8 cellular contexts compared by ENCODE assay signal in genomic region chr1:155273134-155273982, GRCh38. TPM values are rescaled to one million over a fixed set of nuclear protein-coding genes. Genes with fewer than 3 reads are reported as not detected.
DNase-seq lines count a peak whose midpoint lies in the region; TF ChIP-seq lines count a peak whose summit lies in the region.

Gene CLK2 (minus strand): TSS chr1:155273504. CDS start chr1:155270977, 2,527 bp downstream.

- TF ChIP-seq CTCF in GM20000 (IDR thresholded peaks at IDR 0.05; ENCODE audit: extremely low read depth, missing control alignments): no peak

- DNase-seq in CD8-positive, alpha-beta memory T cell: peak; percentile 90 to 96 (median 92)
- peak; percentile 98 for DNase-seq in GM20000 (ENCODE audit: low spot score)
- peak; percentile 94 for DNase-seq in HT1080 (ENCODE audit: low read depth)
- DNase-seq in NOMO-1 (lab: John Stamatoyannopoulos, UW; ENCODE audit: unreplicated experiment in 2 of 2): peak; percentile 85 to 96
- DNase-seq in activated CD8-positive, alpha-beta memory T cell treated with anti-CD3 and anti-CD28 coated beads for 24 hours: peak; percentile 96
- peak; percentile 92 for DNase-seq in effector CD4-positive, alpha-beta T cell
- peak; percentile 96 for DNase-seq in lung microvascular endothelial cell (ENCODE audit: low read depth in 2 of 2)
- peak; percentile 95 to 97 (median 96) for DNase-seq in stimulated activated CD4-positive, alpha-beta T cell treated with anti-CD3 and anti-CD28 coated beads, TNF-alpha, amount 100 ng/mL, for 48 hours (ENCODE audit: low read depth in 3 of 3)

- CTCF ChIA-PET in CD8-positive, alpha-beta memory T cell (lab: Charles Lee): interaction anchor here (0.7 to 9.0 kb wide), 10 partner anchors 10 to 193 kb away, joined by 3 to 64 read pairs (median 4); partner anchors contain the start of gene SCAMP3

- no peaks in the 10 kb centered on the region for H3K9me3 Mint-ChIP-seq in CD8-positive, alpha-beta memory T cell

- H3K27ac ChIP-seq in CD8-positive, alpha-beta memory T cell (ENCODE audit: low read depth, low read length): peak within 1 kb of the TSS; percentile 64

- H3K4me1 ChIP-seq in CD8-positive, alpha-beta memory T cell (ENCODE audit: insufficient read depth, low read length): peaks cover 40% of the 10 kb centered on the region

- peak within 1 kb of the TSS; percentile 87 for H3K4me3 ChIP-seq in CD8-positive, alpha-beta memory T cell (ENCODE audit: low read length)

- no peaks in the 10 kb centered on the region for H3K27me3 Mint-ChIP-seq in CD8-positive, alpha-beta memory T cell

- POLR2A ChIA-PET in CD8-positive, alpha-beta memory T cell (lab: Charles Lee): interaction anchor here (0.7 to 3.6 kb wide), 9 partner anchors 10 to 1314 kb away, joined by 3 to 25 read pairs (median 3); partner anchors contain the start of genes FDPS and SCAMP3

- peak within 1 kb of the TSS; percentile 80 to 99 (median 95) for H3K27ac Mint-ChIP-seq in CD8-positive, alpha-beta memory T cell

- peak within 1 kb of the TSS; percentile 90 to 97 (median 95) for H3K4me3 Mint-ChIP-seq in CD8-positive, alpha-beta memory T cell

- H3K27me3 ChIP-seq in CD8-positive, alpha-beta memory T cell (ENCODE audit: insufficient read depth, low read length, poor library complexity, severe bottlenecking): no peaks in the 10 kb centered on the region

- no peaks in the 10 kb centered on the region for H3K9me3 ChIP-seq in CD8-positive, alpha-beta memory T cell (ENCODE audit: low read length)

- H3K36me3 ChIP-seq in CD8-positive, alpha-beta memory T cell (ENCODE audit: insufficient read depth, low read length): peaks cover 25% of the 10 kb centered on the region

- H3K36me3 Mint-ChIP-seq in CD8-positive, alpha-beta memory T cell: peaks cover 0 to 40% (median 12%) of the 10 kb centered on the region in 3 donors

- peaks cover 39 to 53% (median 48%) of the 10 kb centered on the region in 3 donors for H3K4me1 Mint-ChIP-seq in CD8-positive, alpha-beta memory T cell

RNA-seq across cellular contexts. Expression of gene CLK2, which starts in this region (rescaled TPM):
- total RNA-seq in CD8-positive, alpha-beta memory T cell: 10 to 100 TPM; 78.3 to 79.8 TPM
- 20.2 TPM for polyA plus RNA-seq in CD8-positive, alpha-beta memory T cell
- total RNA-seq in HT1080 (2014; rRNA removed; shearing (Covaris generic)): 19.1 and 26.0 TPM in 2 replicates
- polyA plus RNA-seq in HT1080 (2015; cell fraction: cytosol; rRNA removed): 19.1 and 20.9 TPM in 2 replicates
- 228 and 249 TPM in 2 replicates for polyA plus RNA-seq in HT1080 (2015; cell fraction: nucleus; rRNA removed)
- total RNA-seq in lung microvascular endothelial cell: 12.2 and 24.0 TPM in 2 replicates

Comparison
In these comparisons a context has a peak if more than half of its experiments do, and no peak if none do; other contexts are left out.
1. Peak in every context shown above with its lines: DNase-seq, H3K4me3 ChIP-seq and H3K27ac ChIP-seq.